Comparison of ENCODE assay signal across 21 cellular contexts in genomic region chr13:35213911-35214310, GRCh38.
DNase-seq lines count a peak whose midpoint lies in the region; ATAC-seq, FAIRE-seq and TF ChIP-seq lines count a peak whose summit lies in the region.
"Had no signal": no experiment of that assay in that cellular context is flagged by ENCODE, and none has a peak within 500 bp of the region (broad histone marks: within the 10 kb centered on the region; RNA-seq: fewer than 3 reads in every experiment).

No MANE protein-coding gene starts in this region.

- no peaks in the 10 kb centered on the region for H3K9me2 ChIP-seq in GM23338 (ENCODE audit: insufficient read depth)

- peak overlapping the region; percentile 16; the same call in 1 of the 2 replicates for H3K27ac Mint-ChIP-seq in GM23338
- H3K27ac Mint-ChIP-seq: B cell; CD4-positive, alpha-beta T cell; CD8-positive, alpha-beta T cell had no signal

- H3K4me3 ChIP-seq in GM23338 = no peak overlapping the region
- H3K4me3 ChIP-seq: BLaER1 treated with 17β-estradiol and CSF1 and Interleukin-3, amounts not matched to agents 10 nM and 100 nM; GM12878 had no signal

- no peak overlapping the region for H2AFZ ChIP-seq in GM23338

- in situ Hi-C loops in ACHN (cut with HindIII; ENCODE audit: low pct_ligation_motif_present, low pct_unique_long_range_greater_than_20kb, low sequenced_read_pairs) = no loop called here

- FAIRE-seq in islet of Langerhans (lab: Jason Lieb, UNC) (peak; percentile 65), HTR-8/SVneo (lab: Jason Lieb, UNC) (no peak)
- FAIRE-seq: D721Med, GM12878, GM12892, GM18507 had no signal

- no peak for TF ChIP-seq CTCF in GM23338 (conservative IDR thresholded peaks at IDR 0.05; ENCODE audit: low read depth in 2 of 2)
- no peak for TF ChIP-seq CTCF in omental fat pad (IDR thresholded peaks at IDR 0.05)

- H3K27me3 Mint-ChIP-seq in GM23338 (ENCODE audit: insufficient read depth, low read depth, poor library complexity) = no peaks in the 10 kb centered on the region
- H3K27me3 Mint-ChIP-seq: B cell; CD4-positive, alpha-beta T cell had no signal

- no peak overlapping the region for H3K27ac ChIP-seq in GM23338 (ENCODE audit: low read depth)
- H3K27ac ChIP-seq: BLaER1 treated with 17β-estradiol and CSF1 and Interleukin-3, amounts not matched to agents 10 nM and 100 nM; C4-2B had no signal

- H3K79me2 ChIP-seq in GM23338 (replicated peaks; ENCODE audit: insufficient read depth) = no peaks in the 10 kb centered on the region

- no peaks in the 10 kb centered on the region for H3K9me3 Mint-ChIP-seq in GM23338
- H3K9me3 Mint-ChIP-seq: CD4-positive, alpha-beta T cell; CD8-positive, alpha-beta T cell had no signal

- no peak for ATAC-seq in GM23338
- ATAC-seq in omental fat pad (ENCODE audit: low FRiP score) = no peak
- ATAC-seq: CD8-positive, alpha-beta T cell; GM12878 had no signal

- no peaks in the 10 kb centered on the region for H3K36me3 ChIP-seq in GM23338 (ENCODE audit: insufficient read depth)
- H3K36me3 ChIP-seq: BLaER1 treated with 17β-estradiol and CSF1 and Interleukin-3, amounts not matched to agents 10 nM and 100 nM had no signal

- peaks cover 6% of the 10 kb centered on the region for H3K36me3 Mint-ChIP-seq in GM23338 (ENCODE audit: low read depth)

- no peak for DNase-seq in GM23338 (ENCODE audit: low spot score)
- DNase-seq in SK-N-DZ (ENCODE audit: low spot score) = peak; percentile 79
- DNase-seq in ACHN = no peak
- no peak for DNase-seq in HTR-8/SVneo (ENCODE audit: insufficient read length, low spot score)
- no peak for DNase-seq in omental fat pad (ENCODE audit: low spot score)
- DNase-seq: 8988T; AML-193; Caco-2; Calu3; CD4-positive, alpha-beta T cell; CD8-positive, alpha-beta T cell; DMS79 treated with DMSO at 0.1 percent for 48 hours; GDM1 had no signal

- no peaks in the 10 kb centered on the region for H3F3A ChIP-seq in GM23338 (replicated peaks; ENCODE audit: low read depth)

- H3K4me1 ChIP-seq in GM23338 (ENCODE audit: insufficient read depth) = no peaks in the 10 kb centered on the region
- H3K4me1 ChIP-seq: BLaER1 treated with 17β-estradiol and CSF1 and Interleukin-3, amounts not matched to agents 10 nM and 100 nM; Caco-2 had no signal

- H3K4me3 Mint-ChIP-seq in GM23338 = no peak overlapping the region
- H3K4me3 Mint-ChIP-seq: B cell; CD4-positive, alpha-beta T cell; CD8-positive, alpha-beta T cell had no signal

- no peak overlapping the region for H3K4me2 ChIP-seq in GM23338
- H3K4me2 ChIP-seq: BLaER1 treated with 17β-estradiol and CSF1 and Interleukin-3, amounts not matched to agents 10 nM and 100 nM had no signal

- peaks cover 3% of the 10 kb centered on the region; the same call in 1 of the 3 replicates for H3K4me1 Mint-ChIP-seq in GM23338
- H3K4me1 Mint-ChIP-seq: B cell had no signal

- no peaks in the 10 kb centered on the region for H4K20me1 ChIP-seq in GM23338 (replicated peaks; ENCODE audit: insufficient read depth)
- H4K20me1 ChIP-seq: BLaER1 treated with 17β-estradiol and CSF1 and Interleukin-3, amounts not matched to agents 10 nM and 100 nM had no signal

- H3K27me3 ChIP-seq in GM23338 (ENCODE audit: insufficient read depth) = no peaks in the 10 kb centered on the region
- H3K27me3 ChIP-seq: BLaER1 treated with 17β-estradiol and CSF1 and Interleukin-3, amounts not matched to agents 10 nM and 100 nM had no signal

TF ChIP-seq in GM23338, 12 proteins besides CTCF, POLR2A, EP300 and RAD21:
- TF ChIP-seq ZNF114 (CRISPR knock-in tag; IDR thresholded peaks at IDR 0.05) (no peak), ETS1 (IDR thresholded peaks at IDR 0.05) (no peak), REST (IDR thresholded peaks at IDR 0.05; ENCODE audit: unreplicated experiment) (no peak), NANOG (IDR thresholded peaks at IDR 0.05; ENCODE audit: borderline replicate concordance) (no peak), POLR2AphosphoS5 (IDR thresholded peaks at IDR 0.05; ENCODE audit: low read depth) (no peak)
